In the genomic region with DNA sequence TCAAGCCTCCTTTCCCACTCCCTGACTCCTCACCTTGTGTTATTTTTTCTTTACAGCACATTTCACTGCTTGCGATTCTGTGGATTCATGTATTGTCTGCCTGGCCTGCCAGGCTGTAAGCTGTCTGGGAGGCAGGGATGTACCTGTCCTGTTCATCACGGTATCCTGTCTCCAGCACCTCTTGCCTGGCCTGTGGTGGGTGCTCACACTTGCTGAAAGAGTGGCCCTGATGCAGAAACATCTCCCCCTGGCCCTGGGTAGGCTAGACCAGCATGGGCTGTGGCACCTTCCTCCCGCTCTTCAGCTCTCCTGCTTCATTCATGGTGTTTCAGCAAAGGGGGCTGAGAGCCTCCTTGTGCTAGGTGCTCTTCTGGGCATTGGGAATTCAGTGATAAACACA, we compare ENCODE assay signal across 36 cellular contexts.
"Had no signal": no experiment of that assay in that cellular context is flagged by ENCODE, and none has a peak within 500 bp of the region (broad histone marks: within the 10 kb centered on the region; RNA-seq: fewer than 3 reads in every experiment).

No MANE protein-coding gene starts in this region.

- H3K4me3 Mint-ChIP-seq: activated B cell treated with CpG ODN at 0.5 μM for 24 hours; activated CD8-positive, alpha-beta T cell treated with anti-CD3 and anti-CD28 coated beads for 36 hours; activated naive CD4-positive, alpha-beta T cell treated with anti-CD3 and anti-CD28 coated beads for 36 hours; activated naive CD4-positive, alpha-beta T cell treated with anti-CD3 and anti-CD28 coated beads, Interleukin-2, amount 50 U/mL, for 24 hours; activated naive CD8-positive, alpha-beta T cell treated with anti-CD3 and anti-CD28 coated beads for 36 hours; activated naive CD8-positive, alpha-beta T cell treated with anti-CD3 and anti-CD28 coated beads, Interleukin-2, amount 50 U/mL, for 24 hours; activated T-cell treated with anti-CD3 and anti-CD28 coated beads, Interleukin-2, amount 50 U/mL, for 4 hours; activated T-helper 1 cell treated with anti-CD3 and anti-CD28 coated beads, Interleukin-12 subunit alpha, Interleukin-12 subunit beta, Interleukin-2, Interleukin-4 antibody, amounts not matched to agents 30 ng/mL and 10 ng/mL and 1 ng/mL, durations not matched to agents 14 hours and 24 hours and 36 hours; effector memory CD8-positive, alpha-beta T cell; T-helper 17 cell; T-helper 2 cell treated with Interferon-gamma antibody and Interleukin-4, amounts not matched to agents 5 μg/mL and 100 μg/mL, for 36 hours had no signal

- H3K36me3 Mint-ChIP-seq: activated naive CD4-positive, alpha-beta T cell treated with anti-CD3 and anti-CD28 coated beads, Interleukin-2, amount 50 U/mL, for 24 hours; activated naive CD8-positive, alpha-beta T cell treated with anti-CD3 and anti-CD28 coated beads for 36 hours had no signal

- DNase-seq: activated B cell treated with CpG ODN at 0.5 μM for 24 hours; activated CD4-positive, alpha-beta T cell treated with anti-CD3 and anti-CD28 coated beads for 48 hours; activated CD4-positive, alpha-beta T cell treated with anti-CD3 and anti-CD28 coated beads, Interleukin-2, amount 50 U/mL, for 1 hour; activated CD4-positive, alpha-beta T cell treated with anti-CD3 and anti-CD28 coated beads, Interleukin-2, amount 50 U/mL, for 48 hours; activated CD8-positive, alpha-beta memory T cell treated with anti-CD3 and anti-CD28 coated beads for 24 hours; activated CD8-positive, alpha-beta T cell treated with anti-CD3 and anti-CD28 coated beads for 36 hours; activated effector memory CD4-positive, alpha-beta T cell treated with anti-CD3 and anti-CD28 coated beads, Interleukin-2, amount 50 U/mL, for 16 hours; activated naive CD4-positive, alpha-beta T cell treated with anti-CD3 and anti-CD28 coated beads for 36 hours; activated naive CD8-positive, alpha-beta T cell treated with anti-CD3 and anti-CD28 coated beads for 36 hours; activated naive CD8-positive, alpha-beta T cell treated with anti-CD3 and anti-CD28 coated beads, Interleukin-2, amount 50 U/mL, for 24 hours; activated T-cell treated with anti-CD3 and anti-CD28 coated beads, Interleukin-2, amount 50 U/mL, for 4 hours; adrenal gland; amygdala; aorta; body of pancreas; caudate nucleus; cortex of kidney; dermis blood vessel endothelial cell; effector CD4-positive, alpha-beta T cell; effector memory CD8-positive, alpha-beta T cell; esophagus squamous epithelium; head of caudate nucleus; T-helper 1 cell; T-helper 17 cell; T1000; WERI-Rb-1 had no signal

- H3K27ac ChIP-seq: adrenal gland, body of pancreas, epithelial cell of prostate, esophagus squamous epithelium, WERI-Rb-1 had no signal

- H3K27me3 ChIP-seq: adrenal gland, body of pancreas had no signal

- H3K9me3 Mint-ChIP-seq: activated B cell treated with CpG ODN at 0.5 μM for 24 hours; activated CD8-positive, alpha-beta T cell treated with anti-CD3 and anti-CD28 coated beads for 36 hours; activated naive CD4-positive, alpha-beta T cell treated with anti-CD3 and anti-CD28 coated beads for 36 hours; activated naive CD4-positive, alpha-beta T cell treated with anti-CD3 and anti-CD28 coated beads, Interleukin-2, amount 50 U/mL, for 24 hours; activated naive CD8-positive, alpha-beta T cell treated with anti-CD3 and anti-CD28 coated beads for 36 hours; activated naive CD8-positive, alpha-beta T cell treated with anti-CD3 and anti-CD28 coated beads, Interleukin-2, amount 50 U/mL, for 24 hours; activated T-cell treated with anti-CD3 and anti-CD28 coated beads, Interleukin-2, amount 50 U/mL, for 4 hours; activated T-helper 1 cell treated with anti-CD3 and anti-CD28 coated beads, Interleukin-12 subunit alpha, Interleukin-12 subunit beta, Interleukin-2, Interleukin-4 antibody, amounts not matched to agents 30 ng/mL and 10 ng/mL and 1 ng/mL, durations not matched to agents 14 hours and 24 hours and 36 hours; activated T-helper 2 cell treated with anti-CD3 and anti-CD28 coated beads, Interferon-gamma antibody, Interleukin-2, Interleukin-4, amounts not matched to agents 10 μg/mL and 5 μg/mL and 100 μg/mL, durations not matched to agents 14 hours and 24 hours and 36 hours; effector memory CD8-positive, alpha-beta T cell; T-helper 2 cell treated with Interferon-gamma antibody and Interleukin-4, amounts not matched to agents 5 μg/mL and 100 μg/mL, for 36 hours had no signal

- H3K4me3 ChIP-seq: adrenal gland, body of pancreas, esophagus squamous epithelium had no signal

- H3K9me3 ChIP-seq: adrenal gland, body of pancreas, esophagus squamous epithelium had no signal

- FAIRE-seq: colon, endometrium, endothelial cell of umbilical vein, frontal cortex had no signal

- ATAC-seq: activated CD4-positive, CD25-positive, alpha-beta regulatory T cell treated with anti-CD3 and anti-CD28 coated beads, Interleukin-2, amount 50 U/mL, for 24 hours; activated CD8-positive, alpha-beta T cell treated with anti-CD3 and anti-CD28 coated beads for 36 hours; activated naive CD8-positive, alpha-beta T cell treated with anti-CD3 and anti-CD28 coated beads, Interleukin-2, amount 50 U/mL, for 24 hours; activated T-cell treated with anti-CD3 and anti-CD28 coated beads, Interleukin-2, amount 50 U/mL, for 4 hours; body of pancreas; effector memory CD8-positive, alpha-beta T cell; T-helper 17 cell had no signal

- H3K4me1 ChIP-seq: adrenal gland, body of pancreas had no signal

- H3K4me1 Mint-ChIP-seq: activated naive CD4-positive, alpha-beta T cell treated with anti-CD3 and anti-CD28 coated beads, Interleukin-2, amount 50 U/mL, for 24 hours; activated naive CD8-positive, alpha-beta T cell treated with anti-CD3 and anti-CD28 coated beads for 36 hours had no signal

- H3K27ac Mint-ChIP-seq: activated B cell treated with CpG ODN at 0.5 μM for 24 hours; activated CD8-positive, alpha-beta T cell treated with anti-CD3 and anti-CD28 coated beads for 36 hours; activated naive CD4-positive, alpha-beta T cell treated with anti-CD3 and anti-CD28 coated beads for 36 hours; activated naive CD4-positive, alpha-beta T cell treated with anti-CD3 and anti-CD28 coated beads, Interleukin-2, amount 50 U/mL, for 24 hours; activated naive CD8-positive, alpha-beta T cell treated with anti-CD3 and anti-CD28 coated beads for 36 hours; activated naive CD8-positive, alpha-beta T cell treated with anti-CD3 and anti-CD28 coated beads, Interleukin-2, amount 50 U/mL, for 24 hours; activated T-helper 1 cell treated with anti-CD3 and anti-CD28 coated beads, Interleukin-12 subunit alpha, Interleukin-12 subunit beta, Interleukin-2, Interleukin-4 antibody, amounts not matched to agents 30 ng/mL and 10 ng/mL and 1 ng/mL, durations not matched to agents 14 hours and 24 hours and 36 hours; activated T-helper 2 cell treated with anti-CD3 and anti-CD28 coated beads, Interferon-gamma antibody, Interleukin-2, Interleukin-4, amounts not matched to agents 10 μg/mL and 5 μg/mL and 100 μg/mL, durations not matched to agents 14 hours and 24 hours and 36 hours; effector memory CD8-positive, alpha-beta T cell; T-helper 17 cell; T-helper 2 cell treated with Interferon-gamma antibody and Interleukin-4, amounts not matched to agents 5 μg/mL and 100 μg/mL, for 36 hours had no signal

- H3K36me3 ChIP-seq: adrenal gland, esophagus squamous epithelium, WERI-Rb-1 had no signal
